ENCODE assay signal across 1 cellular context in the genomic region with DNA sequence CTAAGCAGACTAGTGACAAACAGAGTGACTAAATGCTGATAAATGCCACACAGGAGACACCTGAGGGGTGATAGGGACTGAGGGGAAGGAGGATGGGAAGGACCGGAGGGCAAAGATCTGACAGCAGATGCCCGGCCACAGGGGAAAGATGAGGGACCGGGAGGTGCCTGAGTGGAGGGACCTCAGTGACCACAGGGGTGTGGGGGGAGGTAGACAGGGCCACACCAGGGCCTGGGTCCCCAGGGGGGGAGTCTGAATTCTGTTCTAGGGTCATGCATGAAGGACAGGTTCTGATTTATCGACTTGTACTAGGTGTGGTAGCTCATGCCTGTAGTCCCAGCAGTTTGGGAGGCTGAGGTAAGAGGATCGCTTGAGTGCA.
TF ChIP-seq lines count a peak whose summit lies in the region.

No MANE protein-coding gene starts in this region.

TF ChIP-seq in HepG2, 621 proteins besides CTCF, POLR2A, EP300 and RAD21:
- TF ChIP-seq ZNF292 (CRISPR knock-in tag; IDR thresholded peaks at IDR 0.05; ENCODE audit: borderline replicate concordance, low read depth) (no peak), NRL (CRISPR knock-in tag; IDR thresholded peaks at IDR 0.05; ENCODE audit: borderline replicate concordance) (0 out of 2 replicates have a peak, but pooled peaks have one; percentile 3)
